ENCODE assay signal across 18 cellular contexts in the genomic region with DNA sequence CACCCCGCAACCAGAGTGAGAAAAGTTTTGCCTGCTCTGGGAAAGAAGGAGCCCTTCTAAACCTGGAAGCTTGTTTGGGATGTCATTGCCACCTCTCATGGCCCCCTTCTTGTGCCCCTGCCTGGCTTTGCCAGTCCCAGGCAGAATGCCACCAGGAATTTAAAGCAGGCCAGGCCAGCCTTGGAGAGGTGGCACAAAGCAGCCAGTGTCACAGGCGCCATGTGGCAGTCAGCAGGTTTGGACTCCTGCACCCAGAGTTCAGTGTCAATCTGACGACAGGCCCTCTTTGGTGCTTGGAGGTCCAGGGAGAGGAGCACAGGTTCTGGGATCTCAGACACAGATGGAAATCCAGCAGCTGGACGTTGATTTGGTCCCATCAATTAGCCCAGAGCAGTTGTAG. TPM values are rescaled to one million over a fixed set of nuclear protein-coding genes. Genes with fewer than 3 reads are reported as not detected.
A peak's percentile ranks its signal among the peaks of the same experiment; 100 is the strongest.
DNase-seq lines count a peak whose midpoint lies in the region; ATAC-seq, FAIRE-seq and TF ChIP-seq lines count a peak whose summit lies in the region.
"Had no signal": no experiment of that assay in that cellular context is flagged by ENCODE, and none has a peak within 500 bp of the region (broad histone marks: within the 10 kb centered on the region; RNA-seq: fewer than 3 reads in every experiment).

No MANE protein-coding gene starts in this region.

- H3K4me2 ChIP-seq in HepG2 (ENCODE audit: low read depth, low read length): no peak overlapping the region

- no peak for TF ChIP-seq RAD21 in HepG2 (CRISPR knock-in tag; IDR thresholded peaks at IDR 0.05)

- no peaks in the 10 kb centered on the region; the same call in 1 of the 2 replicates for H3K4me1 ChIP-seq in HepG2 (ENCODE audit: insufficient read depth, low read length)
- no peaks in the 10 kb centered on the region for H3K4me1 ChIP-seq in right lobe of liver
- H3K4me1 ChIP-seq in heart left ventricle: peaks cover 0 to 5% (median 0%) of the 10 kb centered on the region in 12 donors
- H3K4me1 ChIP-seq in right cardiac atrium (ENCODE audit: control insufficient read depth, insufficient read depth, low read length): no peaks in the 10 kb centered on the region
- H3K4me1 ChIP-seq: BE2C had no signal

- H3K27ac ChIP-seq in HepG2 (ENCODE audit: extremely low read length, insufficient read depth, low read length) (no peak overlapping the region), right lobe of liver (no peak overlapping the region), heart left ventricle (no peak overlapping the region), right cardiac atrium (ENCODE audit: low read length) (no peak overlapping the region)
- H3K27ac ChIP-seq: GM23248 had no signal

- BruUV-seq in HepG2 (replicated peaks; lab: Mats Ljungman, UMichigan): no TSS peak

- H4K20me1 ChIP-seq in HepG2 (ENCODE audit: insufficient read depth, low read length): no peaks in the 10 kb centered on the region

- H3K4me3 ChIP-seq in HepG2 (replicated peaks in 1 of 3; ENCODE audit: insufficient read depth in 1 of 3, low read depth in 2 of 3, low read length in 3 of 3) (no peak overlapping the region), right lobe of liver (no peak overlapping the region), heart left ventricle (no peak overlapping the region), right cardiac atrium (ENCODE audit: low read length) (no peak overlapping the region)
- H3K4me3 ChIP-seq: GM23248 had no signal

- in situ Hi-C loops in HepG2 (cut with HindIII; ENCODE audit: extremely low pct_ligation_motif_present, low pct_unique_long_range_greater_than_20kb): no loop called here

- CTCF ChIA-PET in HepG2 (lab: Yijun Ruan, JAX; ENCODE audit: low intra/inter-chr PET ratio, low total read pairs): no interaction called here

- H3K36me3 Mint-ChIP-seq in activated T-cell treated with anti-CD3 and anti-CD28 coated beads, Interleukin-2, amount 50 U/mL, for 4 hours (ENCODE audit: insufficient read depth): no peaks in the 10 kb centered on the region
- H3K36me3 Mint-ChIP-seq: CD4-positive, CD25-positive, alpha-beta regulatory T cell; CD8-positive, alpha-beta memory T cell had no signal

- no peaks in the 10 kb centered on the region for H3K4me1 Mint-ChIP-seq in activated T-cell treated with anti-CD3 and anti-CD28 coated beads, Interleukin-2, amount 50 U/mL, for 4 hours (ENCODE audit: low read depth)
- H3K4me1 Mint-ChIP-seq: CD4-positive, CD25-positive, alpha-beta regulatory T cell had no signal

- 12% methylated on average over 4 of the region's 4 CpGs for WGBS in HepG2 (ENCODE audit: low lambda C conversion rate)
- no CpG with 5 or more reads among the region's 4 CpGs for WGBS in right lobe of liver (ENCODE audit: insufficient coverage, low coverage, low lambda C conversion rate, missing lambda C conversion rate)
- WGBS in heart left ventricle, 4 donors: 64 to 75% (median 69%) methylated on average over 4 of the region's 4 CpGs
- 79% methylated on average over 4 of the region's 4 CpGs for WGBS in right cardiac atrium

- H3K27me3 ChIP-seq in HepG2 (ENCODE audit: control insufficient read depth in 1 of 2, insufficient read depth in 2 of 2, low read length in 2 of 2) (peaks cover 0 to 15% of the 10 kb centered on the region in 2 experiments; a peak in 3 of 5 replicates), right lobe of liver (no peaks in the 10 kb centered on the region), heart left ventricle (no peaks in the 10 kb centered on the region), right cardiac atrium (ENCODE audit: control insufficient read depth, insufficient read depth) (no peaks in the 10 kb centered on the region)
- H3K27me3 ChIP-seq: BE2C had no signal

- peaks cover 2% of the 10 kb centered on the region for H3K27me3 Mint-ChIP-seq in activated T-cell treated with anti-CD3 and anti-CD28 coated beads, Interleukin-2, amount 50 U/mL, for 4 hours (ENCODE audit: low read depth)

- peak; percentile 72 for ATAC-seq in HepG2
- ATAC-seq in right lobe of liver: no peak
- peak in 3 of 4 donors; percentile 52 to 74 (median 54) for ATAC-seq in heart left ventricle
- peak; percentile 11 to 52 for ATAC-seq in right cardiac atrium
- ATAC-seq in HG03457 (IDR thresholded peaks at IDR 0.05; ENCODE audit: unreplicated experiment): no peak
- no peak for ATAC-seq in activated T-cell treated with anti-CD3 and anti-CD28 coated beads, Interleukin-2, amount 50 U/mL, for 4 hours
- ATAC-seq in HG03175 (IDR thresholded peaks at IDR 0.05; ENCODE audit: unreplicated experiment): no peak

- no peak for DNase-seq in HepG2 (ENCODE audit: low spot score)
- DNase-seq in right lobe of liver: no peak
- DNase-seq in heart left ventricle: peak in 1 of 5 donors; percentile 40
- DNase-seq in right cardiac atrium: peak in 1 of 3 donors; percentile 62
- no peak for DNase-seq in activated T-cell treated with anti-CD3 and anti-CD28 coated beads, Interleukin-2, amount 50 U/mL, for 4 hours
- DNase-seq: BE2C; CD4-positive, CD25-positive, alpha-beta regulatory T cell; CD8-positive, alpha-beta memory T cell; COR-L47; DMS 273 treated with DMSO at 0.1 percent for 48 hours; GM23248; HCEC 1CT had no signal

- intact Hi-C loops in HepG2 (cut with micrococcal nuclease; ENCODE audit: unreplicated experiment): no loop called here
- intact Hi-C loops in right lobe of liver (cut with DNase I): no loop called here
- intact Hi-C loops in heart left ventricle (cut with DNase I): no loop called here
- intact Hi-C loops in right cardiac atrium (cut with DNase I): no loop called here

- H3K9me3 ChIP-seq in HepG2 (ENCODE audit: low read length): no peaks in the 10 kb centered on the region
- H3K9me3 ChIP-seq in right lobe of liver: no peaks in the 10 kb centered on the region
- H3K9me3 ChIP-seq in heart left ventricle: no peaks in the 10 kb centered on the region
- H3K9me3 ChIP-seq in right cardiac atrium (ENCODE audit: control insufficient read depth, low read length): no peaks in the 10 kb centered on the region
- H3K9me3 ChIP-seq: BE2C had no signal

- no peak overlapping the region for H2AFZ ChIP-seq in HepG2 (ENCODE audit: low read length)
- H2AFZ ChIP-seq: GM23248 had no signal

- no peak for FAIRE-seq in HepG2 (lab: Jason Lieb, UNC)
- FAIRE-seq: G401.6, GM12892, GM18507, H54 had no signal

- POLR2A ChIA-PET in HepG2 (lab: Yijun Ruan, JAX): no interaction called here

- no peaks in the 10 kb centered on the region for H3K79me2 ChIP-seq in HepG2 (ENCODE audit: insufficient read depth, low read length)

- TF ChIP-seq EP300 in HepG2 (IDR thresholded peaks at IDR 0.05; ENCODE audit: low read depth in 2 of 2, low read length in 2 of 2) (no peak), HepG2 (CRISPR knock-in tag; IDR thresholded peaks at IDR 0.05; ENCODE audit: borderline replicate concordance) (no peak)

- H3K9me3 Mint-ChIP-seq in activated T-cell treated with anti-CD3 and anti-CD28 coated beads, Interleukin-2, amount 50 U/mL, for 4 hours: no peaks in the 10 kb centered on the region
- H3K9me3 Mint-ChIP-seq: CD8-positive, alpha-beta memory T cell had no signal

- H3K36me3 ChIP-seq in HepG2 (replicated peaks in 1 of 2; ENCODE audit: control insufficient read depth in 1 of 2, insufficient read depth in 2 of 2, low read length in 2 of 2) (no peaks in the 10 kb centered on the region), right lobe of liver (no peaks in the 10 kb centered on the region), heart left ventricle (no peaks in the 10 kb centered on the region)
- H3K36me3 ChIP-seq: BE2C had no signal

- no peak overlapping the region for H3K4me3 Mint-ChIP-seq in activated T-cell treated with anti-CD3 and anti-CD28 coated beads, Interleukin-2, amount 50 U/mL, for 4 hours
- H3K4me3 Mint-ChIP-seq: CD4-positive, CD25-positive, alpha-beta regulatory T cell; CD8-positive, alpha-beta memory T cell had no signal

- no peak for TF ChIP-seq CTCF in HepG2 (CRISPR knock-in tag; IDR thresholded peaks at IDR 0.05)
- TF ChIP-seq CTCF in right lobe of liver (IDR thresholded peaks at IDR 0.05): no peak
- no peak for TF ChIP-seq CTCF in heart left ventricle (IDR thresholded peaks at IDR 0.05)

- TF ChIP-seq POLR2A in HepG2 (IDR thresholded peaks at IDR 0.05; ENCODE audit: insufficient read depth in 1 of 2, low read depth in 2 of 2, low read length in 2 of 2) (no peak), right lobe of liver (IDR thresholded peaks at IDR 0.05) (no peak), heart left ventricle (IDR thresholded peaks at IDR 0.05) (no peak)

- no peak overlapping the region for H3K9ac ChIP-seq in HepG2 (ENCODE audit: insufficient read depth, low read depth, low read length)
- H3K9ac ChIP-seq: GM23248 had no signal

TF ChIP-seq in HepG2, 621 proteins besides CTCF, POLR2A, EP300 and RAD21 (continues in another document):
- peak; percentile 94 for TF ChIP-seq HNRNPL (IDR thresholded peaks at IDR 0.05; ENCODE audit: low read depth, low read length)

RNA-seq across cellular contexts. Expression of a gene that starts 12.7 kb away (rescaled TPM):
- total RNA-seq in HepG2 (2016; rRNA removed; fragmentation: Illumina TruSeq; extraction: Trizol) (0.21 and 0.29 TPM in 2 replicates), right lobe of liver (10 to 100 TPM in 2 of 6 experiments, 1 to 10 TPM in 4; 4.2 to 28.0 (median 7.2) TPM), heart left ventricle (100 to 1,000 TPM; 194 to 310 (median 227) TPM), right cardiac atrium (100 to 1,000 TPM; 270 to 313 (median 287) TPM)
- total RNA-seq in HepG2 (2016; cell fraction: cytosol; rRNA removed; fragmentation: Illumina TruSeq; extraction: Trizol; ENCODE audit: low read depth): not detected in 2 replicates
- 0.13 and 0.32 TPM in 2 replicates for total RNA-seq in HepG2 (2016; cell fraction: insoluble cytoplasmic fraction; rRNA removed; fragmentation: Illumina TruSeq; extraction: Trizol)
- total RNA-seq in HepG2 (2016; cell fraction: membrane; rRNA removed; fragmentation: Illumina TruSeq; extraction: Trizol): 0.09 and 0.14 TPM in 2 replicates
- total RNA-seq in HepG2 (2016; cell fraction: nucleus; rRNA removed; fragmentation: Illumina TruSeq; extraction: Trizol): 0.19 and 0.25 TPM in 2 replicates
- polyA plus RNA-seq in HepG2 (2011; rRNA removed) (1.3 and 1.5 TPM in 2 replicates), heart left ventricle (100 to 1,000 TPM in 1 of 2 donors, 10 to 100 TPM in 1; 83.0 to 284 TPM), right cardiac atrium (165 TPM)
- 1.3 and 1.5 TPM in 2 replicates for polyA plus RNA-seq in HepG2 (2011; cell fraction: cytosol; rRNA removed)
- 1.1 TPM in 2 replicates for polyA plus RNA-seq in HepG2 (2011; cell fraction: nucleus; rRNA removed)
- polyA plus RNA-seq in HepG2 (2012): 1.6 and 4.1 TPM in 2 replicates
- 0.05 and 0.09 TPM in 2 replicates for polyA plus RNA-seq in HepG2 (2016; cell fraction: cytosol; fragmentation: Illumina TruSeq; extraction: Trizol; ENCODE audit: low read depth)
- 0.26 and 0.28 TPM in 2 replicates for polyA plus RNA-seq in HepG2 (2016; cell fraction: insoluble cytoplasmic fraction; fragmentation: Illumina TruSeq; extraction: Trizol; ENCODE audit: low read depth)
- 0.09 TPM in 1 of 2 replicates, not detected in the other for polyA plus RNA-seq in HepG2 (2016; cell fraction: membrane; fragmentation: Illumina TruSeq; extraction: Trizol; ENCODE audit: low read depth)
- 0.16 and 0.31 TPM in 2 replicates for polyA plus RNA-seq in HepG2 (2016; cell fraction: nucleus; fragmentation: Illumina TruSeq; extraction: Trizol; ENCODE audit: insufficient read depth, low read depth)
- 3.6 and 8.9 TPM in 2 replicates for polyA minus RNA-seq in HepG2 (2011; rRNA and poly(A)+ RNA removed; ENCODE audit: low replicate concordance)
- polyA minus RNA-seq in HepG2 (2011; cell fraction: cytosol; rRNA and poly(A)+ RNA removed): 1.5 and 2.0 TPM in 2 replicates
- polyA minus RNA-seq in HepG2 (2011; cell fraction: nucleus; rRNA and poly(A)+ RNA removed): 0.75 and 1.3 TPM in 2 replicates
- total RNA-seq in activated T-cell treated with anti-CD3 and anti-CD28 coated beads, Interleukin-2, amount 50 U/mL, for 4 hours: 100 to 1,000 TPM; 147 to 169 (median 165) TPM

Comparison
In these comparisons a context has a peak if more than half of its experiments do, and no peak if none do; other contexts are left out.
1. ATAC-seq: peak in HepG2 (single experiment), heart left ventricle (3 of 4) and right cardiac atrium (2 of 2); none in right lobe of liver (0 of 4), HG03457 (single experiment), activated T-cell treated with anti-CD3 and anti-CD28 coated beads, Interleukin-2, amount 50 U/mL, for 4 hours (0 of 2) and HG03175 (single experiment).
2. RNA of a gene that starts 12.7 kb away (total RNA-seq): 270 to 313 TPM in right cardiac atrium, 194 to 310 TPM in heart left ventricle and 147 to 169 TPM in activated T-cell treated with anti-CD3 and anti-CD28 coated beads, Interleukin-2, amount 50 U/mL, for 4 hours; 4.2 to 28.0 TPM in right lobe of liver and 0.09 to 0.32 TPM in HepG2; every median in the first group is over 4 times any median in the second.